8 cellular contexts compared by ENCODE assay signal in genomic region chr19:43022098-43022497, GRCh38.
DNase-seq lines count a peak whose midpoint lies in the region; TF ChIP-seq lines count a peak whose summit lies in the region.
"Not testable (repeated sequence)": the region's sequence is repeated elsewhere in the genome, so short reads cannot be mapped to it uniquely, and the experiment has no call there.

No MANE protein-coding gene starts in this region.

- H3K27me3 Mint-ChIP-seq in activated naive CD4-positive, alpha-beta T cell treated with anti-CD3 and anti-CD28 coated beads, Interleukin-2, amount 10 ng/mL, durations not matched to agents 7 days and 5 days: not testable (repeated sequence)

- CTCF ChIA-PET in AG04449 (lab: Yijun Ruan, JAX): interaction anchor here (1.5 to 1.8 kb wide), 2 partner anchors 8 to 80 kb away, joined by 5 to 6 read pairs; no protein-coding TSS in a partner anchor
- CTCF ChIA-PET in activated naive CD4-positive, alpha-beta T cell treated with anti-CD3 and anti-CD28 coated beads, Interleukin-2, amount 10 ng/mL, durations not matched to agents 7 days and 5 days (lab: Charles Lee): not testable (repeated sequence)

- not testable (repeated sequence) for H3K9me3 Mint-ChIP-seq in activated naive CD4-positive, alpha-beta T cell treated with anti-CD3 and anti-CD28 coated beads, Interleukin-2, amount 10 ng/mL, durations not matched to agents 7 days and 5 days

- TF ChIP-seq CTCF in AG04449 (IDR thresholded peaks at IDR 0.05; ENCODE audit: insufficient read depth, low read length, missing control alignments); foreskin fibroblast (IDR thresholded peaks at IDR 0.05; ENCODE audit: low read depth, low read length): not testable (repeated sequence)

- not testable (repeated sequence) for H3K4me1 Mint-ChIP-seq in activated naive CD4-positive, alpha-beta T cell treated with anti-CD3 and anti-CD28 coated beads, Interleukin-2, amount 10 ng/mL, durations not matched to agents 7 days and 5 days

- not testable (repeated sequence) for H3K4me3 Mint-ChIP-seq in activated naive CD4-positive, alpha-beta T cell treated with anti-CD3 and anti-CD28 coated beads, Interleukin-2, amount 10 ng/mL, durations not matched to agents 7 days and 5 days

- H3K36me3 Mint-ChIP-seq in activated naive CD4-positive, alpha-beta T cell treated with anti-CD3 and anti-CD28 coated beads, Interleukin-2, amount 10 ng/mL, durations not matched to agents 7 days and 5 days: not testable (repeated sequence)

- H3K4me3 ChIP-seq in AG04449 (ENCODE audit: low read depth, low read length); foreskin fibroblast (ENCODE audit: low read depth in 1 of 2, low read length in 2 of 2): not testable (repeated sequence)

- peak overlapping the region; percentile 26 for H3K27ac Mint-ChIP-seq in activated naive CD4-positive, alpha-beta T cell treated with anti-CD3 and anti-CD28 coated beads, Interleukin-2, amount 10 ng/mL, durations not matched to agents 7 days and 5 days

- DNase-seq in AG04449 (ENCODE audit: low read depth, low spot score) (peak; percentile 86), EL (peak; percentile 96), HK-2 (ENCODE audit: unreplicated experiment) (peak; percentile 67), RKO (ENCODE audit: low spot score) (peak; percentile 45), dedifferentiated amniotic fluid mesenchymal stem cell (ENCODE audit: extremely low spot score) (peak; percentile 49), foreskin fibroblast (peak; percentile 85), non-pigmented ciliary epithelial cell (ENCODE audit: low read depth) (peak; percentile 77)
- DNase-seq in activated naive CD4-positive, alpha-beta T cell treated with anti-CD3 and anti-CD28 coated beads, Interleukin-2, amount 10 ng/mL, durations not matched to agents 7 days and 5 days: not testable (repeated sequence)

- POLR2A ChIA-PET in AG04449 (lab: Yijun Ruan, JAX): not testable (repeated sequence)
